ENCODE assay signal across 13 cellular contexts in genomic region chr6:40536442-40536841, GRCh38. TPM values are rescaled to one million over a fixed set of nuclear protein-coding genes. Genes with fewer than 3 reads are reported as not detected.
A peak's percentile ranks its signal among the peaks of the same experiment; 100 is the strongest.
DNase-seq lines count a peak whose midpoint lies in the region; ATAC-seq and TF ChIP-seq lines count a peak whose summit lies in the region.
"Had no signal": no experiment of that assay in that cellular context is flagged by ENCODE, and none has a peak within 500 bp of the region (broad histone marks: within the 10 kb centered on the region; RNA-seq: fewer than 3 reads in every experiment).

No MANE protein-coding gene starts in this region.

- no peaks in the 10 kb centered on the region for H3K4me1 Mint-ChIP-seq in MCF 10A (ENCODE audit: insufficient read depth, unreplicated experiment)

- TF ChIP-seq CTCF in mammary epithelial cell (conservative IDR thresholded peaks at IDR 0.05 in 1 of 2, IDR thresholded peaks at IDR 0.05 in 1 of 2; ENCODE audit: extremely low read depth in 1 of 2, insufficient read depth in 1 of 2, low read depth in 1 of 2, low read length in 2 of 2): peak; percentile 6 to 10
- TF ChIP-seq CTCF in MCF 10A (IDR thresholded peaks at IDR 0.05; ENCODE audit: unreplicated experiment): no peak
- 0 out of 2 replicates have a peak, but pooled peaks have one; percentile 17 for TF ChIP-seq CTCF in PC-3 (conservative IDR thresholded peaks at IDR 0.05; ENCODE audit: low read depth, low read length)
- peak; percentile 4 for TF ChIP-seq CTCF in fibroblast of pulmonary artery (IDR thresholded peaks at IDR 0.05; ENCODE audit: low read length, missing control alignments)
- TF ChIP-seq CTCF in thyroid gland (IDR thresholded peaks at IDR 0.05): peak in 2 of 6 experiments; percentile 13 to 21
- TF ChIP-seq CTCF in left lung (IDR thresholded peaks at IDR 0.05): no peak

- H3K9me2 ChIP-seq in PC-3 (replicated peaks; ENCODE audit: low read length): no peaks in the 10 kb centered on the region

- no peaks in the 10 kb centered on the region for H4K20me1 ChIP-seq in mammary epithelial cell (ENCODE audit: insufficient read depth, low read length)
- no peaks in the 10 kb centered on the region for H4K20me1 ChIP-seq in PC-3 (ENCODE audit: low read length)

- BruUV-seq in mammary epithelial cell (replicated peaks; lab: Mats Ljungman, UMichigan) (no TSS peak), MCF 10A (replicated peaks; lab: Mats Ljungman, UMichigan) (no TSS peak), PC-3 (replicated peaks; lab: Mats Ljungman, UMichigan) (no TSS peak)

- H3K79me2 ChIP-seq in mammary epithelial cell (ENCODE audit: insufficient read depth, low read length) (no peaks in the 10 kb centered on the region), PC-3 (ENCODE audit: low read length) (no peaks in the 10 kb centered on the region)

- CTCF ChIA-PET in mammary epithelial cell (lab: Charles Lee; ENCODE audit: low non-redundant PET): no interaction called here
- CTCF ChIA-PET in MCF 10A (lab: Yijun Ruan, JAX): interaction anchor here (1.5 kb wide), 1 partner anchor 10 kb away, joined by 3 read pairs; no protein-coding TSS in a partner anchor
- CTCF ChIA-PET in PC-3 (lab: Charles Lee): no interaction called here

- H3K4me2 ChIP-seq in mammary epithelial cell (ENCODE audit: insufficient read depth, low read depth, low read length): no peak overlapping the region
- no peak overlapping the region for H3K4me2 ChIP-seq in PC-3 (ENCODE audit: low read length)

- POLR2A ChIA-PET in MCF 10A (lab: Yijun Ruan, JAX) (no interaction called here), PC-3 (lab: Charles Lee; ENCODE audit: unreplicated experiment) (no interaction called here)

- H3K27me3 ChIP-seq in mammary epithelial cell (ENCODE audit: insufficient read depth, low read length) (peaks cover 4% of the 10 kb centered on the region), PC-3 (ENCODE audit: low read length) (peaks cover 11% of the 10 kb centered on the region), thyroid gland (no peaks in the 10 kb centered on the region), left lung (peaks cover 0 to 12% of the 10 kb centered on the region in 2 donors)
- H3K27me3 ChIP-seq: BLaER1 had no signal

- H3K4me1 ChIP-seq in mammary epithelial cell (ENCODE audit: insufficient read depth, low read length): no peaks in the 10 kb centered on the region
- H3K4me1 ChIP-seq in PC-3 (ENCODE audit: insufficient read depth, low read length): no peaks in the 10 kb centered on the region
- peaks cover 0 to 8% of the 10 kb centered on the region in 2 donors for H3K4me1 ChIP-seq in thyroid gland
- H3K4me1 ChIP-seq in left lung: no peaks in the 10 kb centered on the region
- H3K4me1 ChIP-seq: tibial nerve had no signal

- no peak overlapping the region for H3K9ac ChIP-seq in mammary epithelial cell (ENCODE audit: insufficient read depth, low read length)
- no peak overlapping the region for H3K9ac ChIP-seq in PC-3 (ENCODE audit: low read length)
- H3K9ac ChIP-seq: BLaER1 had no signal

- peaks cover 23% of the 10 kb centered on the region for H3K9me3 Mint-ChIP-seq in MCF 10A (ENCODE audit: unreplicated experiment)

- in situ Hi-C loops in mammary epithelial cell (cut with MboI; ENCODE audit: low sequenced_read_pairs in 2 of 2): no loop called here

- H3K9me3 ChIP-seq in mammary epithelial cell (replicated peaks; ENCODE audit: insufficient read depth, low read length) (no peaks in the 10 kb centered on the region), PC-3 (ENCODE audit: low read length) (no peaks in the 10 kb centered on the region), thyroid gland (no peaks in the 10 kb centered on the region), left lung (no peaks in the 10 kb centered on the region)
- H3K9me3 ChIP-seq: BLaER1, tibial nerve had no signal

- no peaks in the 10 kb centered on the region for H3K27me3 Mint-ChIP-seq in MCF 10A (ENCODE audit: insufficient read depth, unreplicated experiment)

- no peak overlapping the region for H2AFZ ChIP-seq in mammary epithelial cell (ENCODE audit: low read depth, low read length)
- H2AFZ ChIP-seq in PC-3 (ENCODE audit: low read length): no peak overlapping the region

- H3K27ac Mint-ChIP-seq in MCF 10A (ENCODE audit: low read depth, unreplicated experiment): no peak overlapping the region

- TF ChIP-seq POLR2A in thyroid gland (IDR thresholded peaks at IDR 0.05): no peak

- H3F3A ChIP-seq in PC-3 (ENCODE audit: low read length, unreplicated experiment): no peaks in the 10 kb centered on the region

- 81% methylated on average over 3 of the region's 3 CpGs for WGBS in mammary epithelial cell (ENCODE audit: low coverage, missing lambda C conversion rate)
- WGBS in thyroid gland, 2 donors: 45 to 82% methylated on average over 3 of the region's 3 CpGs

- H3K4me3 ChIP-seq in mammary epithelial cell (replicated peaks in 1 of 3; ENCODE audit: insufficient read depth in 1 of 3, low read depth in 2 of 3, low read length in 3 of 3): no peak overlapping the region
- no peak overlapping the region for H3K4me3 ChIP-seq in PC-3 (ENCODE audit: low read length)
- H3K4me3 ChIP-seq in fibroblast of pulmonary artery (replicated peaks; ENCODE audit: low read depth, low read length): no peak overlapping the region
- no peak overlapping the region for H3K4me3 ChIP-seq in thyroid gland (replicated peaks in 1 of 3)
- H3K4me3 ChIP-seq in left lung: no peak overlapping the region
- H3K4me3 ChIP-seq: BLaER1, tibial nerve had no signal

- ATAC-seq in PC-3 (no peak), left lung (no peak)

- intact Hi-C loops in mammary epithelial cell (cut with micrococcal nuclease): no loop called here
- intact Hi-C loops in MCF 10A (cut with micrococcal nuclease): no loop called here
- intact Hi-C loops in PC-3 (cut with micrococcal nuclease): no loop called here
- intact Hi-C loops in thyroid gland (cut with DNase I): no loop called here
- intact Hi-C loops in left lung (cut with DNase I): no loop called here

- dilution Hi-C loops in mammary epithelial cell (cut with HindIII; ENCODE audit: low sequenced_read_pairs): no loop called here

- no peaks in the 10 kb centered on the region for H3K36me3 ChIP-seq in mammary epithelial cell (ENCODE audit: insufficient read depth, low read length)
- no peaks in the 10 kb centered on the region for H3K36me3 ChIP-seq in PC-3 (ENCODE audit: low read depth, low read length)
- no peaks in the 10 kb centered on the region for H3K36me3 ChIP-seq in thyroid gland
- no peaks in the 10 kb centered on the region for H3K36me3 ChIP-seq in left lung
- H3K36me3 ChIP-seq: tibial nerve had no signal

- H3K36me3 Mint-ChIP-seq in MCF 10A (ENCODE audit: insufficient read depth, unreplicated experiment): no peaks in the 10 kb centered on the region

- H3K27ac ChIP-seq in mammary epithelial cell (ENCODE audit: insufficient read depth, low read depth, low read length) (no peak overlapping the region), PC-3 (ENCODE audit: low read length) (no peak overlapping the region), thyroid gland (no peak overlapping the region), left lung (no peak overlapping the region)
- H3K27ac ChIP-seq: BLaER1, tibial nerve had no signal

- no peak for DNase-seq in mammary epithelial cell
- no peak for DNase-seq in MCF 10A (ENCODE audit: unreplicated experiment)
- peak; percentile 4 for DNase-seq in PC-3
- no peak for DNase-seq in fibroblast of pulmonary artery (ENCODE audit: low read depth)
- DNase-seq in thyroid gland: peak; percentile 13 to 21
- DNase-seq in NOMO-1 treated with DMSO at 0.1 percent for 48 hours (lab: John Stamatoyannopoulos, UW; ENCODE audit: unreplicated experiment): no peak
- no peak for DNase-seq in left lung
- no peak for DNase-seq in NCI-H2029 (lab: John Stamatoyannopoulos, UW)
- DNase-seq: activated CD4-positive, alpha-beta T cell treated with anti-CD3 and anti-CD28 coated beads for 4 hours; NCI-H1105; small intestine had no signal

- H3K4me3 Mint-ChIP-seq in MCF 10A (ENCODE audit: unreplicated experiment): no peak overlapping the region

RNA-seq across cellular contexts. Expression of gene LRFN2, which starts 50.7 kb away (rescaled TPM):
- not detected for total RNA-seq in mammary epithelial cell
- polyA plus RNA-seq in mammary epithelial cell: not detected
- not detected for polyA minus RNA-seq in mammary epithelial cell
- not detected in 2 replicates for total RNA-seq in MCF 10A (2022)
- total RNA-seq in PC-3 (2014; rRNA removed): not detected in 2 replicates
- under 1 TPM in 1 of 4 donors, not detected in 3; 0.13 TPM for total RNA-seq in thyroid gland
- under 1 TPM in 1 of 2 donors, not detected in 1; 0.06 TPM for total RNA-seq in left lung
- total RNA-seq: tibial nerve had no signal

Comparison
In these comparisons a context has a peak if more than half of its experiments do, and no peak if none do; other contexts are left out.
1. CTCF ChIP-seq: peak in mammary epithelial cell (2 of 2), PC-3 (single experiment) and fibroblast of pulmonary artery (single experiment); none in MCF 10A (single experiment) and left lung (0 of 2).
2. DNase-seq: peak in PC-3 (single experiment) and thyroid gland (2 of 2); none in mammary epithelial cell (single experiment), MCF 10A (single experiment), fibroblast of pulmonary artery (single experiment), NOMO-1 treated with DMSO at 0.1 percent for 48 hours (single experiment), left lung (0 of 2) and NCI-H2029 (single experiment).